ENCODE assay signal across 22 cellular contexts in genomic region chr12:106669216-106669615, GRCh38.
"Had no signal": no experiment of that assay in that cellular context is flagged by ENCODE, and none has a peak within 500 bp of the region (broad histone marks: within the 10 kb centered on the region; RNA-seq: fewer than 3 reads in every experiment).

No MANE protein-coding gene starts in this region.

- DNase-seq: colonic mucosa; cortex of kidney; effector CD8-positive, alpha-beta T cell; erythroblast; foreskin keratinocyte; heart left ventricle; hippocampal formation; left cardiac atrium; left lung; left ventricle myocardium superior; lower lobe of right lung; mesenchymal stem cell; mucosa of descending colon had no signal

- H3K4me3 ChIP-seq: colonic mucosa, gastroesophageal sphincter, heart left ventricle, left lung, lower lobe of right lung, mucosa of descending colon had no signal

- H3K36me3 ChIP-seq: colonic mucosa, gastroesophageal sphincter, heart left ventricle, left lung, lower lobe of right lung had no signal

- FAIRE-seq: endometrium, frontal cortex, islet of Langerhans, keratinocyte had no signal

- H3K36me3 Mint-ChIP-seq: mesothelial cell of epicardium had no signal

- H3K4me1 ChIP-seq: colonic mucosa, foreskin keratinocyte, gastroesophageal sphincter, left lung, lower lobe of right lung had no signal

- H3K27ac Mint-ChIP-seq: dendritic cell treated with granulocyte-macrophage colony-stimulating factor and Interleukin-4, amounts not matched to agents 40 ng/mL and 50 ng/mL, for 4 days; mesothelial cell of epicardium had no signal

- H3K4me3 Mint-ChIP-seq: dendritic cell treated with granulocyte-macrophage colony-stimulating factor and Interleukin-4, amounts not matched to agents 40 ng/mL and 50 ng/mL, for 4 days; mesothelial cell of epicardium had no signal

- H3K9me3 ChIP-seq: colonic mucosa, mucosa of descending colon had no signal

- ATAC-seq: esophagus mucosa, foreskin keratinocyte, gastroesophageal sphincter, heart left ventricle, left cardiac atrium, left lung, left ventricle myocardium superior, lower lobe of right lung, mucosa of descending colon had no signal

- H3K27me3 ChIP-seq: colonic mucosa had no signal

- H3K27ac ChIP-seq: colonic mucosa, epithelial cell of prostate, foreskin keratinocyte, gastroesophageal sphincter, heart left ventricle, left lung, lower lobe of right lung had no signal
